In genomic region chr11:20025331-20025840, GRCh38 we compare ENCODE assay signal across 19 cellular contexts.
DNase-seq lines count a peak whose midpoint lies in the region; ATAC-seq and TF ChIP-seq lines count a peak whose summit lies in the region.
"Had no signal": no experiment of that assay in that cellular context is flagged by ENCODE, and none has a peak within 500 bp of the region (broad histone marks: within the 10 kb centered on the region; RNA-seq: fewer than 3 reads in every experiment).

No MANE protein-coding gene starts in this region.

- peak overlapping the region; percentile 52 for H3K4me3 ChIP-seq in cardiac muscle cell
- H3K4me3 ChIP-seq in left ventricle myocardium inferior: no peak overlapping the region
- peak overlapping the region in 1 of 3 experiments; percentile 13 for H3K4me3 ChIP-seq in mammary epithelial cell (replicated peaks in 1 of 3; ENCODE audit: insufficient read depth in 1 of 3, low read depth in 2 of 3, low read length in 3 of 3)
- H3K4me3 ChIP-seq in right lobe of liver: no peak overlapping the region
- H3K4me3 ChIP-seq in thyroid gland (replicated peaks in 1 of 3): no peak overlapping the region
- no peak overlapping the region for H3K4me3 ChIP-seq in osteoblast (ENCODE audit: insufficient read depth, low read length)
- H3K4me3 ChIP-seq: adrenal gland, gastroesophageal sphincter, lower lobe of right lung, stomach had no signal

- H4K20me1 ChIP-seq in mammary epithelial cell (ENCODE audit: insufficient read depth, low read length) (no peaks in the 10 kb centered on the region), osteoblast (ENCODE audit: insufficient read depth, low read length) (peaks cover 4% of the 10 kb centered on the region)

- H2AFZ ChIP-seq in mammary epithelial cell (ENCODE audit: low read depth, low read length) (no peak overlapping the region), osteoblast (ENCODE audit: low read length) (no peak overlapping the region)

- no peak overlapping the region for H3K9ac ChIP-seq in mammary epithelial cell (ENCODE audit: insufficient read depth, low read length)

- in situ Hi-C loops in mammary epithelial cell (cut with MboI; ENCODE audit: low sequenced_read_pairs in 2 of 2): no loop called here

- H3K27me3 ChIP-seq in cardiac muscle cell: no peaks in the 10 kb centered on the region
- no peaks in the 10 kb centered on the region for H3K27me3 ChIP-seq in left ventricle myocardium inferior (ENCODE audit: low read depth)
- H3K27me3 ChIP-seq in mammary epithelial cell (ENCODE audit: insufficient read depth, low read length): no peaks in the 10 kb centered on the region
- H3K27me3 ChIP-seq in right lobe of liver: no peaks in the 10 kb centered on the region
- no peaks in the 10 kb centered on the region for H3K27me3 ChIP-seq in thyroid gland
- H3K27me3 ChIP-seq in osteoblast (ENCODE audit: insufficient read depth, low read length): no peaks in the 10 kb centered on the region
- H3K27me3 ChIP-seq: gastroesophageal sphincter, stomach had no signal

- H3K27ac ChIP-seq in cardiac muscle cell: peak overlapping the region; percentile 89
- H3K27ac ChIP-seq in left ventricle myocardium inferior (replicated peaks): no peak overlapping the region
- no peak overlapping the region for H3K27ac ChIP-seq in mammary epithelial cell (ENCODE audit: insufficient read depth, low read depth, low read length)
- H3K27ac ChIP-seq in right lobe of liver: peak overlapping the region in 2 of 3 donors; percentile 87 to 94
- peak overlapping the region; percentile 74 to 82 (median 82) for H3K27ac ChIP-seq in thyroid gland
- H3K27ac ChIP-seq in osteoblast (ENCODE audit: low read depth, low read length): no peak overlapping the region
- H3K27ac ChIP-seq: adrenal gland, gastroesophageal sphincter, lower lobe of right lung, stomach had no signal

- no peak for TF ChIP-seq CTCF in cardiac muscle cell (IDR thresholded peaks at IDR 0.05; ENCODE audit: low read depth, low read length)
- no peak for TF ChIP-seq CTCF in left ventricle myocardium inferior (IDR thresholded peaks at IDR 0.05; ENCODE audit: borderline replicate concordance)
- no peak for TF ChIP-seq CTCF in mammary epithelial cell (conservative IDR thresholded peaks at IDR 0.05 in 1 of 2, IDR thresholded peaks at IDR 0.05 in 1 of 2; ENCODE audit: extremely low read depth in 1 of 2, insufficient read depth in 1 of 2, low read depth in 1 of 2, low read length in 2 of 2)
- no peak for TF ChIP-seq CTCF in right lobe of liver (IDR thresholded peaks at IDR 0.05)
- TF ChIP-seq CTCF in thyroid gland (IDR thresholded peaks at IDR 0.05): no peak
- no peak for TF ChIP-seq CTCF in osteoblast (IDR thresholded peaks at IDR 0.05; ENCODE audit: extremely low read depth, low read depth, low read length)

- CTCF ChIA-PET in mammary epithelial cell (lab: Charles Lee; ENCODE audit: low non-redundant PET): no interaction called here

- H3K4me2 ChIP-seq in mammary epithelial cell (ENCODE audit: insufficient read depth, low read depth, low read length) (peak overlapping the region; percentile 87), osteoblast (ENCODE audit: insufficient read depth, low read length) (no peak overlapping the region)

- no TSS peak for BruUV-seq in mammary epithelial cell (replicated peaks; lab: Mats Ljungman, UMichigan)

- peaks cover 61% of the 10 kb centered on the region for H3K4me1 ChIP-seq in cardiac muscle cell (ENCODE audit: low read depth)
- H3K4me1 ChIP-seq in left ventricle myocardium inferior: peaks cover 65% of the 10 kb centered on the region
- peaks cover 57% of the 10 kb centered on the region for H3K4me1 ChIP-seq in mammary epithelial cell (ENCODE audit: insufficient read depth, low read length)
- H3K4me1 ChIP-seq in right lobe of liver: peaks cover 0 to 35% (median 9%) of the 10 kb centered on the region in 4 donors
- H3K4me1 ChIP-seq in thyroid gland: peaks cover 42 to 66% of the 10 kb centered on the region in 2 donors
- peaks cover 14% of the 10 kb centered on the region for H3K4me1 ChIP-seq in osteoblast (ENCODE audit: insufficient read depth, low read length)
- H3K4me1 ChIP-seq: adrenal gland, lower lobe of right lung had no signal

- dilution Hi-C loops in mammary epithelial cell (cut with HindIII; ENCODE audit: low sequenced_read_pairs): no loop called here

- intact Hi-C loops in left ventricle myocardium inferior (cut with micrococcal nuclease) (no loop called here), mammary epithelial cell (cut with micrococcal nuclease) (no loop called here), right lobe of liver (cut with DNase I) (no loop called here), thyroid gland (cut with DNase I) (no loop called here)

- H3K36me3 ChIP-seq in cardiac muscle cell (no peaks in the 10 kb centered on the region), left ventricle myocardium inferior (no peaks in the 10 kb centered on the region), mammary epithelial cell (ENCODE audit: insufficient read depth, low read length) (no peaks in the 10 kb centered on the region), right lobe of liver (no peaks in the 10 kb centered on the region), thyroid gland (no peaks in the 10 kb centered on the region), osteoblast (ENCODE audit: insufficient read depth, low read length) (no peaks in the 10 kb centered on the region)
- H3K36me3 ChIP-seq: adrenal gland, gastroesophageal sphincter, lower lobe of right lung, stomach had no signal

- ATAC-seq in right lobe of liver: no peak
- no peak for ATAC-seq in esophagus mucosa
- ATAC-seq in HG03469 (IDR thresholded peaks at IDR 0.05; ENCODE audit: unreplicated experiment): no peak
- ATAC-seq: gastroesophageal sphincter; lower lobe of right lung; natural killer cell treated with Interleukin-12 subunit alpha and Interleukin-12 subunit beta and Interleukin-15 and Interleukin-18, amount 100 ng/mL, for 72 hours had no signal

- TF ChIP-seq POLR2A in right lobe of liver (IDR thresholded peaks at IDR 0.05): no peak
- no peak for TF ChIP-seq POLR2A in thyroid gland (IDR thresholded peaks at IDR 0.05)

- DNase-seq in cardiac muscle cell (ENCODE audit: low read depth in 1 of 2, low spot score in 1 of 2) (no peak), left ventricle myocardium inferior (no peak), mammary epithelial cell (no peak), right lobe of liver (no peak), thyroid gland (peak; percentile 34 to 37), osteoblast (ENCODE audit: insufficient read length, low spot score, missing footprints) (no peak)
- DNase-seq: activated B cell treated with CpG ODN at 0.5 μM for 24 hours; activated effector memory CD4-positive, alpha-beta T cell treated with Interleukin-2 at 50 U/mL for 16 hours; adrenal gland; CD4-positive, alpha-beta T cell; lower lobe of right lung; MM.1S; NCI-H187; SHP77 treated with DMSO at 0.1 percent for 48 hours; stomach had no signal

- H3K9me3 ChIP-seq in cardiac muscle cell (ENCODE audit: low read depth) (no peaks in the 10 kb centered on the region), left ventricle myocardium inferior (replicated peaks) (no peaks in the 10 kb centered on the region), mammary epithelial cell (replicated peaks; ENCODE audit: insufficient read depth, low read length) (no peaks in the 10 kb centered on the region), right lobe of liver (no peaks in the 10 kb centered on the region), thyroid gland (no peaks in the 10 kb centered on the region), osteoblast (ENCODE audit: low read depth, low read length) (no peaks in the 10 kb centered on the region)
- H3K9me3 ChIP-seq: adrenal gland, gastroesophageal sphincter, lower lobe of right lung, stomach had no signal

- H3K79me2 ChIP-seq in mammary epithelial cell (ENCODE audit: insufficient read depth, low read length): peaks cover 55% of the 10 kb centered on the region
- peaks cover 76% of the 10 kb centered on the region for H3K79me2 ChIP-seq in osteoblast (ENCODE audit: insufficient read depth, low read length)

- WGBS in mammary epithelial cell (ENCODE audit: low coverage, missing lambda C conversion rate): 38% methylated on average over 7 of the region's 8 CpGs
- 75% methylated on average over 5 of the region's 8 CpGs for WGBS in right lobe of liver (ENCODE audit: insufficient coverage, low coverage, low lambda C conversion rate, missing lambda C conversion rate)
- WGBS in thyroid gland, 2 donors: 45 to 48% methylated on average over 8 of the region's 8 CpGs

Comparison
In these comparisons a context has a peak if more than half of its experiments do, and no peak if none do; other contexts are left out.
1. H3K27ac ChIP-seq: peak in cardiac muscle cell (single experiment), right lobe of liver (2 of 3) and thyroid gland (3 of 3); none in left ventricle myocardium inferior (single experiment), mammary epithelial cell (single experiment) and osteoblast (single experiment).
2. DNase-seq: peak in thyroid gland (2 of 2); none in cardiac muscle cell (0 of 2), left ventricle myocardium inferior (single experiment), mammary epithelial cell (single experiment), right lobe of liver (0 of 3) and osteoblast (single experiment).